In the genomic region with DNA sequence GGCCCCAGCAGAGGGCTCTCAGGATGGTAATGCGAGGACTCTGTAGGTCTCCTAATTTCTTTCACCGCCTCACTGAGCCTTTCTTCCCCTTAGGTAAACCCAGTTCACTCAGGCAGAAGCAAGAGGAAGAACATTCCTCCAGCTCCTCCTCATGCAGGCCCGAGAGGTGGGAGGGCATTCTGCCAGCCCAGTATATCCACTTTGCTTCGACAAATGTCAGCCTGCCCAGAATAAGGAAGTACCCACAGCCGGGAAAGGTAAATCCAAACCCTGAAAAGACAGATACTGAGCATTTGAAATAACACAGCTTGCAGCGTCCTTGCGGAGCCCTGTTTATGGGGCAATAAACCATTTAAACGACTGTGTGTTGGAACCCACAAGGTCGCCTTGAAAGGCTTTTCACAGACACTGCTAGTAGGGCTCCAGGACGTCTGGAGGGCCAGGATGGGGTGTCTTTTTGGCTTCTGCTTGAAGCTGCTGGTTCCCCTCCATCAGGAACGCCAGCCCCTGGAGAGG, we compare ENCODE assay signal across 19 cellular contexts. TPM values are rescaled to one million over a fixed set of nuclear protein-coding genes. Genes with fewer than 3 reads are reported as not detected.
A peak's percentile ranks its signal among the peaks of the same experiment; 100 is the strongest.
DNase-seq lines count a peak whose midpoint lies in the region; ATAC-seq, FAIRE-seq and TF ChIP-seq lines count a peak whose summit lies in the region.
"Had no signal": no experiment of that assay in that cellular context is flagged by ENCODE, and none has a peak within 500 bp of the region (broad histone marks: within the 10 kb centered on the region; RNA-seq: fewer than 3 reads in every experiment).

No MANE protein-coding gene starts in this region.

- H3K9me3 ChIP-seq in PC-3 (ENCODE audit: low read length) (no peaks in the 10 kb centered on the region), small intestine (ENCODE audit: control insufficient read depth, low read depth) (no peaks in the 10 kb centered on the region)
- H3K9me3 ChIP-seq: gastrocnemius medialis had no signal

- FAIRE-seq in small intestine (lab: Jason Lieb, UNC), result no peak

- DNase-seq in DMS153 (lab: John Stamatoyannopoulos, UW) (peak; percentile 38), DMS153 treated with DMSO at 0.1 percent for 48 hours (lab: John Stamatoyannopoulos, UW; ENCODE audit: unreplicated experiment) (no peak), PC-3 (peak; percentile 28), kidney glomerular epithelial cell (lab: John Stamatoyannopoulos, UW) (peak; percentile 36), small intestine (peak; percentile 79), NCI-H2107 treated with DMSO at 0.1 percent for 48 hours (lab: John Stamatoyannopoulos, UW; ENCODE audit: unreplicated experiment) (no peak), SK-N-DZ (ENCODE audit: low spot score) (no peak)
- no peak for DNase-seq in stimulated activated naive CD8-positive, alpha-beta T cell treated with anti-CD3 and anti-CD28 coated beads, Interleukin-15, Interleukin-2, amounts not matched to agents 100 U/mL and 50 U/mL, for 24 hours
- DNase-seq: 8988T; activated B cell treated with CpG ODN at 0.5 μM for 24 hours; CD8-positive, alpha-beta T cell; gastrocnemius medialis; NCI-H2081; NK-92 treated with Interleukin-12 subunit alpha and Interleukin-12 subunit beta, amount 100 ng/mL, for 24 hours; SJCRH30 had no signal

- no peak overlapping the region for H2AFZ ChIP-seq in PC-3 (ENCODE audit: low read length)
- H2AFZ ChIP-seq: neural progenitor cell had no signal

- H3K4me1 ChIP-seq in PC-3 (ENCODE audit: insufficient read depth, low read length), result no peaks in the 10 kb centered on the region
- peaks cover 0 to 3% of the 10 kb centered on the region in 2 donors for H3K4me1 ChIP-seq in small intestine (ENCODE audit: control insufficient read depth in 2 of 2, insufficient read depth in 1 of 2, low read depth in 1 of 2, low read length in 1 of 2)
- H3K4me1 ChIP-seq: neural progenitor cell had no signal

- no TSS peak for BruUV-seq in PC-3 (replicated peaks; lab: Mats Ljungman, UMichigan)

- CTCF ChIA-PET in PC-3 (lab: Charles Lee), result no interaction called here

- no peak overlapping the region for H3K4me2 ChIP-seq in PC-3 (ENCODE audit: low read length)
- H3K4me2 ChIP-seq: KMS-11, neural progenitor cell had no signal

- TF ChIP-seq CTCF in PC-3 (conservative IDR thresholded peaks at IDR 0.05; ENCODE audit: low read depth, low read length), result no peak

- POLR2A ChIA-PET in PC-3 (lab: Charles Lee; ENCODE audit: unreplicated experiment), result interaction anchor here (0.6 kb wide), 1 partner anchor 230 kb away, joined by 3 read pairs; no protein-coding TSS in a partner anchor

- no peak overlapping the region for H3K27ac ChIP-seq in PC-3 (ENCODE audit: low read length)
- peak overlapping the region; percentile 81 to 85 for H3K27ac ChIP-seq in small intestine (ENCODE audit: low read depth in 1 of 2, low read length in 1 of 2)
- H3K27ac ChIP-seq: cardiac muscle cell, gastrocnemius medialis, KMS-11, neural progenitor cell, SJCRH30 had no signal

- H3F3A ChIP-seq in PC-3 (ENCODE audit: low read length, unreplicated experiment), result no peaks in the 10 kb centered on the region

- WGBS in small intestine, 3 donors, result 15 to 54% (median 32%) methylated on average over 11 of the region's 11 CpGs

- intact Hi-C loops in PC-3 (cut with micrococcal nuclease), result no loop called here

- H3K9ac ChIP-seq in PC-3 (ENCODE audit: low read length), result no peak overlapping the region
- H3K9ac ChIP-seq: KMS-11, neural progenitor cell had no signal

- H3K79me2 ChIP-seq in PC-3 (ENCODE audit: low read length), result no peaks in the 10 kb centered on the region

- H3K36me3 ChIP-seq in PC-3 (ENCODE audit: low read depth, low read length), result no peaks in the 10 kb centered on the region
- no peaks in the 10 kb centered on the region for H3K36me3 ChIP-seq in small intestine (ENCODE audit: control insufficient read depth in 2 of 2, insufficient read depth in 2 of 2, low read length in 2 of 2)
- H3K36me3 ChIP-seq: cardiac muscle cell, gastrocnemius medialis, SJCRH30 had no signal

- no peaks in the 10 kb centered on the region for H3K9me2 ChIP-seq in PC-3 (replicated peaks; ENCODE audit: low read length)

- no peak overlapping the region for H3K4me3 ChIP-seq in PC-3 (ENCODE audit: low read length)
- no peak overlapping the region for H3K4me3 ChIP-seq in small intestine (ENCODE audit: low read depth in 1 of 2, low read length in 2 of 2)
- H3K4me3 ChIP-seq: cardiac muscle cell, gastrocnemius medialis, neural progenitor cell, SJCRH30 had no signal

- no peak for ATAC-seq in PC-3
- ATAC-seq in stimulated activated naive CD8-positive, alpha-beta T cell treated with anti-CD3 and anti-CD28 coated beads, Interleukin-15, Interleukin-2, amounts not matched to agents 100 U/mL and 50 U/mL, for 24 hours, result no peak
- ATAC-seq: activated naive CD4-positive, alpha-beta T cell treated with anti-CD3 and anti-CD28 coated beads, Interleukin-2, amount 50 U/mL, for 72 hours; CD8-positive, alpha-beta T cell; gastrocnemius medialis had no signal

- no peaks in the 10 kb centered on the region for H4K20me1 ChIP-seq in PC-3 (ENCODE audit: low read length)

- H3K27me3 ChIP-seq in PC-3 (ENCODE audit: low read length) (no peaks in the 10 kb centered on the region), small intestine (ENCODE audit: control insufficient read depth in 2 of 2, insufficient read depth in 2 of 2, low read length in 2 of 2) (no peaks in the 10 kb centered on the region)
- H3K27me3 ChIP-seq: cardiac muscle cell, gastrocnemius medialis, neural progenitor cell, SJCRH30 had no signal

RNA-seq across cellular contexts. Expression of a gene that starts 41.8 kb away (rescaled TPM):
- total RNA-seq in PC-3 (2014; rRNA removed), result 382 and 393 TPM in 2 replicates
- 1,000 to 10,000 TPM in 1 of 3 donors, 100 to 1,000 TPM in 2; 814 to 1,236 (median 925) TPM for polyA plus RNA-seq in small intestine
- polyA plus RNA-seq in SK-N-DZ (2014; cell fraction: cytosol; rRNA removed), result 1,110 and 1,253 TPM in 2 replicates
- polyA plus RNA-seq in SK-N-DZ (2014; cell fraction: nucleus; rRNA removed), result 583 and 964 TPM in 2 replicates

Comparison
In these comparisons a context has a peak if more than half of its experiments do, and no peak if none do; other contexts are left out.
1. DNase-seq: peak in DMS153 (single experiment), PC-3 (single experiment), kidney glomerular epithelial cell (single experiment) and small intestine (single experiment); none in DMS153 treated with DMSO at 0.1 percent for 48 hours (single experiment), NCI-H2107 treated with DMSO at 0.1 percent for 48 hours (single experiment), stimulated activated naive CD8-positive, alpha-beta T cell treated with anti-CD3 and anti-CD28 coated beads, Interleukin-15, Interleukin-2, amounts not matched to agents 100 U/mL and 50 U/mL, for 24 hours (single experiment) and SK-N-DZ (single experiment).